In genomic region chr12:78406776-78407335, GRCh38 we compare ENCODE assay signal across 10 cellular contexts.
A peak's percentile ranks its signal among the peaks of the same experiment; 100 is the strongest.
DNase-seq lines count a peak whose midpoint lies in the region; ATAC-seq and TF ChIP-seq lines count a peak whose summit lies in the region.
"Had no signal": no experiment of that assay in that cellular context is flagged by ENCODE, and none has a peak within 500 bp of the region (broad histone marks: within the 10 kb centered on the region; RNA-seq: fewer than 3 reads in every experiment).

No MANE protein-coding gene starts in this region.

- DNase-seq in G401 (ENCODE audit: low spot score): peak; percentile 23
- no peak for DNase-seq in WTC11 (ENCODE audit: low spot score)
- DNase-seq in islet precursor cell: no peak
- no peak for DNase-seq in NCI-H524 treated with DMSO at 0.1 percent for 48 hours (lab: John Stamatoyannopoulos, UW)
- no peak for DNase-seq in hepatic stellate cell (ENCODE audit: low spot score)
- DNase-seq: activated CD4-positive, alpha-beta T cell treated with anti-CD3 and anti-CD28 coated beads, Interleukin-2, amount 50 U/mL, for 4 hours; testis had no signal

- peak overlapping the region; percentile 77; the same call in 1 of the 2 replicates for H3K27ac Mint-ChIP-seq in WTC11
- no peak overlapping the region for H3K27ac Mint-ChIP-seq in stimulated activated memory B cell treated with anti-CD40 and anti-IgM and Interleukin-4, amounts not matched to agents 10 μg/mL and 1 μg/mL and 100 μg/mL, for 72 hours

- TF ChIP-seq CTCF in WTC11 (IDR thresholded peaks at IDR 0.05): no peak

- peaks cover 36% of the 10 kb centered on the region for H3K4me1 Mint-ChIP-seq in WTC11
- no peaks in the 10 kb centered on the region for H3K4me1 Mint-ChIP-seq in stimulated activated memory B cell treated with anti-CD40 and anti-IgM and Interleukin-4, amounts not matched to agents 10 μg/mL and 1 μg/mL and 100 μg/mL, for 72 hours

- H3K9me3 Mint-ChIP-seq in WTC11: peaks cover 5% of the 10 kb centered on the region
- peaks cover 2% of the 10 kb centered on the region for H3K9me3 Mint-ChIP-seq in stimulated activated memory B cell treated with anti-CD40 and anti-IgM and Interleukin-4, amounts not matched to agents 10 μg/mL and 1 μg/mL and 100 μg/mL, for 72 hours

- H3K27me3 Mint-ChIP-seq in WTC11 (ENCODE audit: low read depth): peaks cover 2% of the 10 kb centered on the region; the same call in 1 of the 2 replicates
- no peaks in the 10 kb centered on the region for H3K27me3 Mint-ChIP-seq in stimulated activated memory B cell treated with anti-CD40 and anti-IgM and Interleukin-4, amounts not matched to agents 10 μg/mL and 1 μg/mL and 100 μg/mL, for 72 hours

- in situ Hi-C loops in G401 (cut with HindIII; ENCODE audit: low sequenced_read_pairs): no loop called here

- H3K36me3 Mint-ChIP-seq in WTC11: no peaks in the 10 kb centered on the region
- no peaks in the 10 kb centered on the region for H3K36me3 Mint-ChIP-seq in stimulated activated memory B cell treated with anti-CD40 and anti-IgM and Interleukin-4, amounts not matched to agents 10 μg/mL and 1 μg/mL and 100 μg/mL, for 72 hours

- no peak overlapping the region for H3K4me3 Mint-ChIP-seq in WTC11
- H3K4me3 Mint-ChIP-seq in stimulated activated memory B cell treated with anti-CD40 and anti-IgM and Interleukin-4, amounts not matched to agents 10 μg/mL and 1 μg/mL and 100 μg/mL, for 72 hours: no peak overlapping the region

- POLR2A ChIA-PET in WTC11 (lab: Charles Lee): no interaction called here

- ATAC-seq in GM19455 (IDR thresholded peaks at IDR 0.05; ENCODE audit: unreplicated experiment) (peak; percentile 94), HG03095 (IDR thresholded peaks at IDR 0.05; ENCODE audit: unreplicated experiment) (peak; percentile 91), WTC11 (no peak)
- no peak for ATAC-seq in stimulated activated memory B cell treated with anti-CD40 and anti-IgM and Interleukin-4, amounts not matched to agents 10 μg/mL and 1 μg/mL and 100 μg/mL, for 72 hours

- CTCF ChIA-PET in WTC11 (lab: Charles Lee): interaction anchor here (1.4 to 1.5 kb wide), 2 partner anchors 64 to 177 kb away, joined by 3 to 4 read pairs; no protein-coding TSS in a partner anchor

TF ChIP-seq in WTC11, 78 proteins besides CTCF, POLR2A, EP300 and RAD21:
- TF ChIP-seq NR3C1 (CRISPR knock-in tag; conservative IDR thresholded peaks at IDR 0.05; ENCODE audit: low read depth) (no peak), NFATC4 (CRISPR knock-in tag; IDR thresholded peaks at IDR 0.05) (no peak), SOX15 (CRISPR knock-in tag; IDR thresholded peaks at IDR 0.05) (no peak), NR1H2 (CRISPR knock-in tag; IDR thresholded peaks at IDR 0.05) (no peak), ZNF396 (CRISPR knock-in tag; IDR thresholded peaks at IDR 0.05; ENCODE audit: borderline replicate concordance) (no peak), GRHL2 (CRISPR knock-in tag; IDR thresholded peaks at IDR 0.05; ENCODE audit: insufficient replicate concordance, severe bottlenecking) (no peak), ERG (CRISPR knock-in tag; IDR thresholded peaks at IDR 0.05) (no peak), FOXK1 (CRISPR knock-in tag; IDR thresholded peaks at IDR 0.05) (no peak), USF1 (CRISPR knock-in tag; IDR thresholded peaks at IDR 0.05) (no peak), ZNF425 (CRISPR knock-in tag; conservative IDR thresholded peaks at IDR 0.05) (no peak), RELA (CRISPR knock-in tag; IDR thresholded peaks at IDR 0.05; ENCODE audit: borderline replicate concordance) (no peak), IRF2 (CRISPR knock-in tag; IDR thresholded peaks at IDR 0.05; ENCODE audit: borderline replicate concordance, low read depth) (no peak), ZNF423 (CRISPR knock-in tag; IDR thresholded peaks at IDR 0.05) (no peak), MXD4 (CRISPR knock-in tag; IDR thresholded peaks at IDR 0.05; ENCODE audit: borderline replicate concordance) (no peak), HMGA2 (CRISPR knock-in tag; IDR thresholded peaks at IDR 0.05) (no peak), MYBL2 (CRISPR knock-in tag; IDR thresholded peaks at IDR 0.05) (no peak), GTF2I (CRISPR knock-in tag; conservative IDR thresholded peaks at IDR 0.05) (no peak), CBFB (CRISPR knock-in tag; IDR thresholded peaks at IDR 0.05; ENCODE audit: low read depth) (no peak), STAT6 (CRISPR knock-in tag; conservative IDR thresholded peaks at IDR 0.05; ENCODE audit: low read depth) (no peak)

Comparison
In these comparisons a context has a peak if more than half of its experiments do, and no peak if none do; other contexts are left out.
1. ATAC-seq: peak in GM19455 (single experiment) and HG03095 (single experiment); none in WTC11 (single experiment) and stimulated activated memory B cell treated with anti-CD40 and anti-IgM and Interleukin-4, amounts not matched to agents 10 μg/mL and 1 μg/mL and 100 μg/mL, for 72 hours (single experiment).